Comparison of ENCODE assay signal across 8 cellular contexts in the genomic region with DNA sequence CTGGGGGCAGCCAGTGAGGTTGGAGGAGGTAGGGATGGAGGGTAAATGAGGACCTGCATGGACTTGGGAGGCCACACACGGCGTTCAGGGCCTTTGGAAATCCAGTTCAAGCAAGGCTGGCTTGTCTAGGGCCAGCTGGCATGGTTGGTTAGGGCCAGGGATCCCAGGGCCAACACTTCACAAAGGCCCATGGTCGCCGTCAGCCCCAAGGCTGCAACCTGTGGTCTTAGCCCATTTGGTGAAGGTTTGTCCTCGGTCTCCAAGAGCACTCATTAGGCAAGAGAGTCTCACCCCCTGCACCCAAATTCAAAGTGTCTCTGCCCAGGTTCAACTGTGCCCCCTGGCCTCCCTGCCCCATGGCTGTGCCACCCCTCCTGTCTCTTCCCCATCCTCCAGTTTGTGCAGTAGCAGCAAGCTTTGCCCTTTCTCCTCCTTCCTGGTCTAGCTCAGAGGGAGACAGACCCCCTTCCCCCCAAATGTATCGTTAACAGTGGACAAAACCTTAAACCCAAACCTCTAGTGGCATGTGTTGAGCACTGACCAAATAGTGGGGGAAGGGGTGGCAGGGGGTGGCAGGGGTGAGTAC.
DNase-seq lines count a peak whose midpoint lies in the region; ATAC-seq, FAIRE-seq and TF ChIP-seq lines count a peak whose summit lies in the region.

No MANE protein-coding gene starts in this region.

- CTCF ChIA-PET in A549 (lab: Yijun Ruan, JAX) (interaction anchor here (0.5 to 13.7 kb wide), 38 partner anchors 10 to 1014 kb away, joined by 3 to 292 read pairs (median 4); a partner anchor contains a TSS), GM12878 (lab: Yijun Ruan, JAX) (interaction anchor here (0.5 to 5.2 kb wide), 18 partner anchors 15 to 548 kb away, joined by 3 to 50 read pairs (median 4); no protein-coding TSS in a partner anchor)

- RAD21 ChIA-PET in GM12878 (lab: Charles Lee; ENCODE audit: unreplicated experiment), result interaction anchor here (0.8 to 1.2 kb wide), 6 partner anchors 114 to 549 kb away, joined by 3 read pairs; no protein-coding TSS in a partner anchor

- no peaks in the 10 kb centered on the region for H4K20me1 ChIP-seq in GM12878 (ENCODE audit: control insufficient read depth, insufficient read depth)

- TF ChIP-seq CTCF in A549 (IDR thresholded peaks at IDR 0.05), result no peak
- no peak for TF ChIP-seq CTCF in GM12878 (IDR thresholded peaks at IDR 0.05 in 2 of 3, conservative IDR thresholded peaks at IDR 0.05 in 1 of 3; ENCODE audit: control insufficient read depth in 2 of 3, extremely low read depth in 1 of 3, insufficient read depth in 1 of 3, low read depth in 3 of 3, low read length in 3 of 3)
- no peak for TF ChIP-seq CTCF in brain microvascular endothelial cell (IDR thresholded peaks at IDR 0.05; ENCODE audit: low read depth, low read length, missing control alignments)

- TF ChIP-seq EP300 in A549 (IDR thresholded peaks at IDR 0.05) (no peak), GM12878 (IDR thresholded peaks at IDR 0.05; ENCODE audit: borderline replicate concordance in 1 of 2, control insufficient read depth in 1 of 2, low read depth in 2 of 2, low read length in 2 of 2) (no peak)

- intact Hi-C loops in GM12878 (cut with micrococcal nuclease; ENCODE audit: unreplicated experiment), result loop anchor here (2.0 to 10.0 kb wide), 4 partner anchors 242 to 523 kb away; a partner anchor contains a TSS

- H3K79me2 ChIP-seq in GM12878 (ENCODE audit: control insufficient read depth, insufficient read depth, low read length), result no peaks in the 10 kb centered on the region

- WGBS in A549 (ENCODE audit: missing lambda C conversion rate), result 71% methylated on average over 6 of the region's 6 CpGs
- 88% methylated on average over 6 of the region's 6 CpGs for WGBS in GM12878 (ENCODE audit: insufficient coverage, insufficient replicate concordance, low lambda C conversion rate, missing lambda C conversion rate)

- peaks cover 27% of the 10 kb centered on the region for H3K4me1 ChIP-seq in A549
- H3K4me1 ChIP-seq in HUES6 (ENCODE audit: control insufficient read depth, insufficient read depth, low read length), result peaks cover 14% of the 10 kb centered on the region; the same call in 1 of the 2 replicates
- H3K4me1 ChIP-seq in GM12878 (ENCODE audit: control insufficient read depth, insufficient read depth, low read length), result no peaks in the 10 kb centered on the region; the same call in 1 of the 2 replicates
- peaks cover 0 to 26% of the 10 kb centered on the region in 2 donors for H3K4me1 ChIP-seq in muscle layer of duodenum (ENCODE audit: control insufficient read depth in 1 of 2, insufficient read depth in 2 of 2, low read length in 2 of 2)

- ATAC-seq in A549 (no peak), GM12878 (no peak), HG03196 (IDR thresholded peaks at IDR 0.05; ENCODE audit: unreplicated experiment) (no peak), HG02759 (IDR thresholded peaks at IDR 0.05; ENCODE audit: unreplicated experiment) (no peak)

- POLR2A ChIA-PET in A549 (lab: Yijun Ruan, JAX), result interaction anchor here (1.4 to 3.3 kb wide), 3 partner anchors 183 to 380 kb away, joined by 3 to 77 read pairs (median 34); a partner anchor contains a TSS
- POLR2A ChIA-PET in GM12878 (lab: Charles Lee), result no interaction called here

- in situ Hi-C loops in GM12878 (cut with MboI), result loop anchor here (5.0 kb wide), 1 partner anchor 528 kb away; no protein-coding TSS in a partner anchor
- in situ Hi-C loops in brain microvascular endothelial cell (cut with HindIII; ENCODE audit: low pct_ligation_motif_present, low sequenced_read_pairs), result no loop called here

- H3K9ac ChIP-seq in HUES6 (ENCODE audit: low read length), result no peak overlapping the region
- no peak overlapping the region for H3K9ac ChIP-seq in GM12878 (ENCODE audit: control insufficient read depth, insufficient read depth, low read length)

- BruUV-seq in GM12878 (replicated peaks; lab: Mats Ljungman, UMichigan), result no TSS peak

- H3K36me3 ChIP-seq in HUES6 (ENCODE audit: control insufficient read depth, insufficient read depth, low read length) (no peaks in the 10 kb centered on the region), GM12878 (ENCODE audit: control insufficient read depth in 2 of 2, insufficient read depth in 2 of 2, low read length in 1 of 2) (no peaks in the 10 kb centered on the region), muscle layer of duodenum (ENCODE audit: control insufficient read depth in 1 of 2, insufficient read depth in 2 of 2, low read length in 2 of 2) (peaks cover 0 to 7% of the 10 kb centered on the region in 2 donors), brain microvascular endothelial cell (replicated peaks) (no peaks in the 10 kb centered on the region)

- no peaks in the 10 kb centered on the region for H3K9me3 ChIP-seq in A549
- H3K9me3 ChIP-seq in HUES6 (ENCODE audit: control insufficient read depth, insufficient read depth, low read depth, low read length), result no peaks in the 10 kb centered on the region
- H3K9me3 ChIP-seq in GM12878 (replicated peaks; ENCODE audit: control insufficient read depth, insufficient read depth, low read length), result no peaks in the 10 kb centered on the region
- no peaks in the 10 kb centered on the region for H3K9me3 ChIP-seq in muscle layer of duodenum (ENCODE audit: control insufficient read depth in 1 of 2, low read length in 2 of 2)

- TF ChIP-seq POLR2A in A549 (IDR thresholded peaks at IDR 0.05; ENCODE audit: low read length) (no peak), GM12878 (IDR thresholded peaks at IDR 0.05; ENCODE audit: low read depth, low read length) (no peak)

- H3K27me3 ChIP-seq in HUES6 (ENCODE audit: control insufficient read depth, insufficient read depth, low read length), result 0 out of 2 replicates have a peak, but pooled peaks cover 4% of the 10 kb centered on the region
- H3K27me3 ChIP-seq in GM12878 (replicated peaks in 1 of 2; ENCODE audit: control insufficient read depth in 2 of 2, insufficient read depth in 2 of 2, low read length in 1 of 2), result no peaks in the 10 kb centered on the region
- H3K27me3 ChIP-seq in muscle layer of duodenum (ENCODE audit: low read depth, low read length), result no peaks in the 10 kb centered on the region
- no peaks in the 10 kb centered on the region for H3K27me3 ChIP-seq in brain microvascular endothelial cell (replicated peaks)

- H3K4me2 ChIP-seq in A549 (peak overlapping the region; percentile 85), GM12878 (ENCODE audit: control insufficient read depth, insufficient read depth) (peak overlapping the region; percentile 92; the same call in 1 of the 2 replicates)

- H2AFZ ChIP-seq in GM12878 (ENCODE audit: control insufficient read depth, low read depth, low read length), result no peak overlapping the region

- no peak for FAIRE-seq in A549 (lab: Jason Lieb, UNC)
- FAIRE-seq in GM12878 (lab: Jason Lieb, UNC), result no peak

- DNase-seq in A549 (ENCODE audit: low read depth in 1 of 2, low spot score in 1 of 2) (no peak), GM12878 (ENCODE audit: low read depth, low spot score) (no peak), brain microvascular endothelial cell (no peak), anterior cingulate cortex (lab: John Stamatoyannopoulos, UW) (no peak)

- no peak for TF ChIP-seq RAD21 in A549 (conservative IDR thresholded peaks at IDR 0.05 in 1 of 2, IDR thresholded peaks at IDR 0.05 in 1 of 2)
- TF ChIP-seq RAD21 in GM12878 (IDR thresholded peaks at IDR 0.05; ENCODE audit: insufficient read depth, low read depth, low read length), result no peak

- SMC1A ChIA-PET in GM12878 (lab: Charles Lee; ENCODE audit: uncharacterized antibody, unreplicated experiment), result interaction anchor here (0.8 to 1.4 kb wide), 6 partner anchors 182 to 524 kb away, joined by 3 to 5 read pairs (median 3); a partner anchor contains a TSS

- H3K27ac ChIP-seq in A549, result peak overlapping the region; percentile 97 to 98
- H3K27ac ChIP-seq in HUES6 (ENCODE audit: low read depth, low read length), result no peak overlapping the region
- H3K27ac ChIP-seq in GM12878 (ENCODE audit: control insufficient read depth, insufficient read depth), result no peak overlapping the region
- no peak overlapping the region for H3K27ac ChIP-seq in muscle layer of duodenum (ENCODE audit: low read length)
- H3K27ac ChIP-seq in brain microvascular endothelial cell, result no peak overlapping the region

- peak overlapping the region; percentile 62; the same call in 1 of the 3 replicates for H3K4me3 ChIP-seq in A549
- peak overlapping the region; percentile 85 for H3K4me3 ChIP-seq in HUES6 (ENCODE audit: low read depth, low read length)
- no peak overlapping the region for H3K4me3 ChIP-seq in GM12878
- H3K4me3 ChIP-seq in muscle layer of duodenum (ENCODE audit: low read depth in 1 of 2, low read length in 2 of 2), result peak overlapping the region; percentile 70 to 75
- no peak overlapping the region for H3K4me3 ChIP-seq in brain microvascular endothelial cell (ENCODE audit: low read depth, low read length)

TF ChIP-seq in A549, 52 proteins besides CTCF, POLR2A, EP300 and RAD21 (continues in another document):
- TF ChIP-seq SMC3 (IDR thresholded peaks at IDR 0.05), result no peak
- no peak for TF ChIP-seq FOSB (CRISPR knock-in tag; IDR thresholded peaks at IDR 0.05)
- TF ChIP-seq, protein P1, sequence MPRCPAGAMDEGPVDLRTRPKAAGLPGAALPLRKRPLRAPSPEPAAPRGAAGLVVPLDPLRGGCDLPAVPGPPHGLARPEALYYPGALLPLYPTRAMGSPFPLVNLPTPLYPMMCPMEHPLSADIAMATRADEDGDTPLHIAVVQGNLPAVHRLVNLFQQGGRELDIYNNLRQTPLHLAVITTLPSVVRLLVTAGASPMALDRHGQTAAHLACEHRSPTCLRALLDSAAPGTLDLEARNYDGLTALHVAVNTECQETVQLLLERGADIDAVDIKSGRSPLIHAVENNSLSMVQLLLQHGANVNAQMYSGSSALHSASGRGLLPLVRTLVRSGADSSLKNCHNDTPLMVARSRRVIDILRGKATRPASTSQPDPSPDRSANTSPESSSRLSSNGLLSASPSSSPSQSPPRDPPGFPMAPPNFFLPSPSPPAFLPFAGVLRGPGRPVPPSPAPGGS (IDR thresholded peaks at IDR 0.05), result no peak
- TF ChIP-seq PHF8 (IDR thresholded peaks at IDR 0.05; ENCODE audit: borderline replicate concordance, low read depth), result no peak

TF ChIP-seq in GM12878, 131 proteins besides CTCF, POLR2A, EP300 and RAD21 (continues in another document):
- TF ChIP-seq NR2F1 (conservative IDR thresholded peaks at IDR 0.05) (no peak), RB1 (IDR thresholded peaks at IDR 0.05; ENCODE audit: borderline replicate concordance) (no peak), EED (IDR thresholded peaks at IDR 0.05; ENCODE audit: low read depth) (no peak)
- TF ChIP-seq, protein P1 (IDR thresholded peaks at IDR 0.05; ENCODE audit: borderline replicate concordance, insufficient read depth, low read depth, low read length, poor library complexity, severe bottlenecking), result no peak

Comparison
In these comparisons a context has a peak if more than half of its experiments do, and no peak if none do; other contexts are left out.
1. H3K27ac ChIP-seq: peak in A549 (2 of 2); none in HUES6 (single experiment), GM12878 (single experiment), muscle layer of duodenum (single experiment) and brain microvascular endothelial cell (single experiment).
2. H3K4me3 ChIP-seq: peak in A549 (single experiment), HUES6 (single experiment) and muscle layer of duodenum (2 of 2); none in GM12878 (single experiment) and brain microvascular endothelial cell (single experiment).